ENCODE assay signal across 8 cellular contexts in the genomic region with DNA sequence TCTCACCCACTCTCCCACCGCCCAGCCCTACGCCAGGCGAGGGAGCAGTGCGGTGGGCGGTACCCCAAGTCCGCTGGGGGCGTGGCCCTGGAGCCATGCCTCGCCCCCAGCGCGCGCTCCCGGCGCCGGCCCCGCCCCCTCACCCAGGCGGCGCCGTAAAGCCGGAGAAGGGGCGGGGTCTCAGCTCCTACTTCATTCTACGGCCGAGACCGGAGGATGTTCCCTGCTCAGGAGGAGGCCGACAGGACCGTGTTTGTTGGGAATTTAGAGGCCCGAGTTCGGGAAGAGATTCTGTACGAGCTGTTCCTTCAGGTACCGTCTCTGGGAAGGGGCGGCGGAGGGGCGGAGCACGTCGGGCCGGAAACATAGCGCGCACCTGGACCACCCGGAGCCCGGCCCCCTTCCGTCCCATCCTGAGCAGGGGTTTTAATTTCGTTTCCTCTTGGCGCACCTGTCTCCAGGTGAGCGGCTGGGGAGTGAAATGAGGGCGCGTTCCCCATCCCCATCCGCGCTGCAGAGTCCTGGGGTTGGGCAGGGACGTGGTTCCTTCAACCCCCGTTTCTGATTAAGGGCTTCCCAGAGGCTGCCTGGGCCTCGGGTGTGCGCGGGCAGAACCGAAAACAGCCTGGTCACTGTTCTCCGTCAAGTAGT. TPM values are rescaled to one million over a fixed set of nuclear protein-coding genes. Genes with fewer than 3 reads are reported as not detected.
DNase-seq lines count a peak whose midpoint lies in the region; ATAC-seq, FAIRE-seq and TF ChIP-seq lines count a peak whose summit lies in the region.

A gene with protein sequence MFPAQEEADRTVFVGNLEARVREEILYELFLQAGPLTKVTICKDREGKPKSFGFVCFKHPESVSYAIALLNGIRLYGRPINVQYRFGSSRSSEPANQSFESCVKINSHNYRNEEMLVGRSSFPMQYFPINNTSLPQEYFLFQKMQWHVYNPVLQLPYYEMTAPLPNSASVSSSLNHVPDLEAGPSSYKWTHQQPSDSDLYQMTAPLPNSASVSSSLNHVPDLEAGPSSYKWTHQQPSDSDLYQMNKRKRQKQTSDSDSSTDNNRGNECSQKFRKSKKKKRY (plus strand): TSS at position 187 of the 651 bp plus-strand sequence. CDS start 30 bp downstream, at position 217.

- H3K27ac ChIP-seq in PC-9 (no peak within 1 kb of the TSS), stomach (peak within 1 kb of the TSS in 3 of 5 donors; percentile 28 to 66 (median 56))

- H3K4me2 ChIP-seq in PC-9: peak within 1 kb of the TSS; percentile 91

- no peak for FAIRE-seq in frontal cortex (lab: Jason Lieb, UNC)

- POLR2A ChIA-PET in PC-9 (lab: Charles Lee; ENCODE audit: unreplicated experiment): no interaction called here

- peak; percentile 93 for ATAC-seq in GM19395 (IDR thresholded peaks at IDR 0.05; ENCODE audit: unreplicated experiment)
- ATAC-seq in HG03565 (IDR thresholded peaks at IDR 0.05; ENCODE audit: unreplicated experiment): peak; percentile 93

- no peaks in the 10 kb centered on the region; the same call in 1 of the 2 replicates for H3K9me2 ChIP-seq in PC-9 (ENCODE audit: insufficient read depth)

- no peak for TF ChIP-seq EP300 in stomach (IDR thresholded peaks at IDR 0.05)

- no peaks in the 10 kb centered on the region for H3K36me3 ChIP-seq in PC-9 (ENCODE audit: low read depth)
- no peaks in the 10 kb centered on the region for H3K36me3 ChIP-seq in neuron (ENCODE audit: insufficient read depth, low read length)
- no peaks in the 10 kb centered on the region for H3K36me3 ChIP-seq in stomach

- CTCF ChIA-PET in PC-9 (lab: Charles Lee): no interaction called here

- peak within 1 kb of the TSS in 1 of 7 donors; percentile 65 for H3K27ac Mint-ChIP-seq in CD14-positive monocyte

- no peaks in the 10 kb centered on the region for H3K79me2 ChIP-seq in PC-9 (ENCODE audit: low read depth)

- DNase-seq in CD14-positive monocyte (ENCODE audit: low spot score): peak; percentile 53
- DNase-seq in PC-9: peak; percentile 43 to 75
- peak; percentile 45 for DNase-seq in activated effector memory CD4-positive, alpha-beta T cell treated with Interleukin-2 at 50 U/mL for 16 hours
- peak; percentile 37 to 58 for DNase-seq in frontal cortex (ENCODE audit: low spot score in 2 of 2)
- DNase-seq in stomach: peak; percentile 81

- peaks cover 0 to 3% (median 0%) of the 10 kb centered on the region in 7 donors for H3K9me3 Mint-ChIP-seq in CD14-positive monocyte

- H2AFZ ChIP-seq in PC-9: peak within 1 kb of the TSS; percentile 99
- H2AFZ ChIP-seq in neuron (ENCODE audit: low read depth, low read length): peak within 1 kb of the TSS; percentile 99

- H3K4me1 ChIP-seq in PC-9 (replicated peaks; ENCODE audit: insufficient read depth) (no peaks in the 10 kb centered on the region), neuron (ENCODE audit: insufficient read depth, low read length) (no peaks in the 10 kb centered on the region), stomach (peaks cover 0 to 19% (median 13%) of the 10 kb centered on the region in 4 donors)

- TF ChIP-seq POLR2A in stomach (IDR thresholded peaks at IDR 0.05): no peak

- H3K27me3 ChIP-seq in PC-9 (ENCODE audit: insufficient read depth, low read depth) (no peaks in the 10 kb centered on the region), neuron (ENCODE audit: insufficient read depth, low read length) (peaks cover 8% of the 10 kb centered on the region), stomach (peaks cover 0 to 13% (median 3%) of the 10 kb centered on the region in 3 donors)

- H3K9me3 ChIP-seq in PC-9 (ENCODE audit: insufficient read depth, low read depth) (no peaks in the 10 kb centered on the region), neuron (ENCODE audit: low read length) (no peaks in the 10 kb centered on the region), stomach (no peaks in the 10 kb centered on the region)

- intact Hi-C loops in CD14-positive monocyte (cut with micrococcal nuclease) (no loop called here), PC-9 (cut with micrococcal nuclease; ENCODE audit: unreplicated experiment) (no loop called here), stomach (cut with DNase I; ENCODE audit: low total_unique reads) (no loop called here)

- H3K27me3 Mint-ChIP-seq in CD14-positive monocyte (ENCODE audit: low read depth in 3 of 3): peaks cover 4 to 10% (median 6%) of the 10 kb centered on the region in 3 donors

- H3K4me3 ChIP-seq in PC-9 (peak within 1 kb of the TSS; percentile 95), neuron (ENCODE audit: low read length) (peak within 1 kb of the TSS; percentile 81), stomach (peak within 1 kb of the TSS; percentile 58 to 87 (median 74))

- 1 to 3% (median 1%) methylated on average over 21 to 54 of the region's 54 CpGs for WGBS in stomach, 5 donors

- no peaks in the 10 kb centered on the region for H3F3A ChIP-seq in PC-9 (ENCODE audit: insufficient read depth, low read depth)

- TSS peak; percentile 80 for BruUV-seq in PC-9 (replicated peaks; lab: Mats Ljungman, UMichigan)

- peaks cover 17% of the 10 kb centered on the region for H3K4me1 Mint-ChIP-seq in CD14-positive monocyte

- TF ChIP-seq CTCF in CD14-positive monocyte (IDR thresholded peaks at IDR 0.05): no peak
- TF ChIP-seq CTCF in PC-9 (conservative IDR thresholded peaks at IDR 0.05): no peak
- no peak for TF ChIP-seq CTCF in stomach (IDR thresholded peaks at IDR 0.05)

- no peaks in the 10 kb centered on the region for H3K36me3 Mint-ChIP-seq in CD14-positive monocyte

- peak within 1 kb of the TSS; percentile 83 to 91 for H3K4me3 Mint-ChIP-seq in CD14-positive monocyte

- H4K20me1 ChIP-seq in PC-9 (ENCODE audit: insufficient read depth): no peaks in the 10 kb centered on the region

RNA-seq across cellular contexts. Expression of the gene that starts here (rescaled TPM):
- polyA plus RNA-seq in CD14-positive monocyte: not detected
- total RNA-seq in PC-9 (2021): 2.4 and 4.5 TPM in 2 replicates
- 10.2 TPM for total RNA-seq in frontal cortex
- 1 to 10 TPM in 2 of 5 donors, not detected in 3; 1.2 to 1.5 TPM for total RNA-seq in stomach
- polyA plus RNA-seq in stomach: 1 to 10 TPM; 1.4 to 1.9 (median 1.5) TPM

Comparison
In these comparisons a context has a peak if more than half of its experiments do, and no peak if none do; other contexts are left out.
1. Peak in DNase-seq in CD14-positive monocyte; RNA of the gene not detected or under 1 TPM.